Comparison of ENCODE assay signal across 1 cellular context in the genomic region with DNA sequence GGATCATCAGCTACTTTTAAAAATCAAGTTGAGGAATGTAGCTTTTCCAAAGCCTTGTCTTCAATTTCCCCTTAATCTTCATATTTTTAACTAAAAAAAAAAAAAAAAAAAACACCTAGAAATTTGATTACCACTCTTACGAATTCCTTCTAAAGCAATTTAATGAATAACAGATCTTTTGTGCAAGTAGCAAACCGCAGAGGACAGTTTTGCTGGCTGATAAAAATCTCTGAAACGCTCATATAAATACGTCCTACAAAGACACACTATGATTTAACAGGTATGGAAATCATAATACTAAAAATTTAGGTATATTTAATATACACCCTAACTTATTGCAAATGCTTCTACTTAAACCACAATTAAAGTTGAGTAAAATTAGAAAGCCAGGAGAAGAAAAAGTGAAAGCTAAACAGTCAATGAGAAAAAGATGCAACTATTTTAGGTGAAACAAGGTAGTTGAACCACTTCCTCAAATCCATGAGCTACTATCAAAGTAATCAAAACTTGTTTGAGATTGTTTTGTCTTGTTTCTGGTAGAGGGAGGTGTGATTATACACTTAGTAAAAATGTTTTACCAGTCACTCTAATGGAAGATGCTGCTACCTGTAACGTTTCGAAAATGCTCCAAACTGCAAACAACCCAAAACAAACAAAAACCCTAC.
A peak's percentile ranks its signal among the peaks of the same experiment; 100 is the strongest.
TF ChIP-seq lines count a peak whose summit lies in the region.

No MANE protein-coding gene starts in this region.

TF ChIP-seq in HEK293, 187 proteins besides CTCF, POLR2A, EP300 and RAD21 (continued from another document):
- TF ChIP-seq, protein P1, sequence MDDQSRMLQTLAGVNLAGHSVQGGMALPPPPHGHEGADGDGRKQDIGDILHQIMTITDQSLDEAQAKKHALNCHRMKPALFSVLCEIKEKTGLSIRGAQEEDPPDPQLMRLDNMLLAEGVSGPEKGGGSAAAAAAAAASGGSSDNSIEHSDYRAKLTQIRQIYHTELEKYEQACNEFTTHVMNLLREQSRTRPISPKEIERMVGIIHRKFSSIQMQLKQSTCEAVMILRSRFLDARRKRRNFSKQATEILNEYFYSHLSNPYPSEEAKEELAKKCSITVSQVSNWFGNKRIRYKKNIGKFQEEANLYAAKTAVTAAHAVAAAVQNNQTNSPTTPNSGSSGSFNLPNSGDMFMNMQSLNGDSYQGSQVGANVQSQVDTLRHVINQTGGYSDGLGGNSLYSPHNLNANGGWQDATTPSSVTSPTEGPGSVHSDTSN (CRISPR knock-in tag; IDR thresholded peaks at IDR 0.05) = no peak
- TF ChIP-seq ZEB2 (tag by site-specific recombination; IDR thresholded peaks at IDR 0.05) = no peak
- TF ChIP-seq BCL11A (tag by site-specific recombination; IDR thresholded peaks at IDR 0.05; ENCODE audit: low read depth) = no peak
- TF ChIP-seq, protein P2, sequence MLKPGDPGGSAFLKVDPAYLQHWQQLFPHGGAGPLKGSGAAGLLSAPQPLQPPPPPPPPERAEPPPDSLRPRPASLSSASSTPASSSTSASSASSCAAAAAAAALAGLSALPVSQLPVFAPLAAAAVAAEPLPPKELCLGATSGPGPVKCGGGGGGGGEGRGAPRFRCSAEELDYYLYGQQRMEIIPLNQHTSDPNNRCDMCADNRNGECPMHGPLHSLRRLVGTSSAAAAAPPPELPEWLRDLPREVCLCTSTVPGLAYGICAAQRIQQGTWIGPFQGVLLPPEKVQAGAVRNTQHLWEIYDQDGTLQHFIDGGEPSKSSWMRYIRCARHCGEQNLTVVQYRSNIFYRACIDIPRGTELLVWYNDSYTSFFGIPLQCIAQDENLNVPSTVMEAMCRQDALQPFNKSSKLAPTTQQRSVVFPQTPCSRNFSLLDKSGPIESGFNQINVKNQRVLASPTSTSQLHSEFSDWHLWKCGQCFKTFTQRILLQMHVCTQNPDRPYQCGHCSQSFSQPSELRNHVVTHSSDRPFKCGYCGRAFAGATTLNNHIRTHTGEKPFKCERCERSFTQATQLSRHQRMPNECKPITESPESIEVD (tag by site-specific recombination; IDR thresholded peaks at IDR 0.05) = peak; percentile 58; the same call in 1 of the 2 replicates
- TF ChIP-seq ZNF132 (tag by site-specific recombination; IDR thresholded peaks at IDR 0.05; ENCODE audit: borderline replicate concordance) = no peak
- peak; percentile 70 for TF ChIP-seq PRDM1 (tag by site-specific recombination; IDR thresholded peaks at IDR 0.05)
- no peak for TF ChIP-seq ZNF175 (tag by site-specific recombination; IDR thresholded peaks at IDR 0.05)
- TF ChIP-seq, protein P3, sequence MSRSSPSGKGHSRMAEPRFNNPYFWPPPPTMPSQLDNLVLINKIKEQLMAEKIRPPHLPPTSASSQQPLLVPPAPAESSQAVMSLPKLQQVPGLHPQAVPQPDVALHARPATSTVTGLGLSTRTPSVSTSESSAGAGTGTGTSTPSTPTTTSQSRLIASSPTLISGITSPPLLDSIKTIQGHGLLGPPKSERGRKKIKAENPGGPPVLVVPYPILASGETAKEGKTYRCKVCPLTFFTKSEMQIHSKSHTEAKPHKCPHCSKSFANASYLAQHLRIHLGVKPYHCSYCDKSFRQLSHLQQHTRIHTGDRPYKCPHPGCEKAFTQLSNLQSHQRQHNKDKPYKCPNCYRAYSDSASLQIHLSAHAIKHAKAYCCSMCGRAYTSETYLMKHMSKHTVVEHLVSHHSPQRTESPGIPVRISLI (tag by site-specific recombination; IDR thresholded peaks at IDR 0.05) = 0 out of 2 replicates have a peak, but pooled peaks have one; percentile 30
- TF ChIP-seq, protein P4, sequence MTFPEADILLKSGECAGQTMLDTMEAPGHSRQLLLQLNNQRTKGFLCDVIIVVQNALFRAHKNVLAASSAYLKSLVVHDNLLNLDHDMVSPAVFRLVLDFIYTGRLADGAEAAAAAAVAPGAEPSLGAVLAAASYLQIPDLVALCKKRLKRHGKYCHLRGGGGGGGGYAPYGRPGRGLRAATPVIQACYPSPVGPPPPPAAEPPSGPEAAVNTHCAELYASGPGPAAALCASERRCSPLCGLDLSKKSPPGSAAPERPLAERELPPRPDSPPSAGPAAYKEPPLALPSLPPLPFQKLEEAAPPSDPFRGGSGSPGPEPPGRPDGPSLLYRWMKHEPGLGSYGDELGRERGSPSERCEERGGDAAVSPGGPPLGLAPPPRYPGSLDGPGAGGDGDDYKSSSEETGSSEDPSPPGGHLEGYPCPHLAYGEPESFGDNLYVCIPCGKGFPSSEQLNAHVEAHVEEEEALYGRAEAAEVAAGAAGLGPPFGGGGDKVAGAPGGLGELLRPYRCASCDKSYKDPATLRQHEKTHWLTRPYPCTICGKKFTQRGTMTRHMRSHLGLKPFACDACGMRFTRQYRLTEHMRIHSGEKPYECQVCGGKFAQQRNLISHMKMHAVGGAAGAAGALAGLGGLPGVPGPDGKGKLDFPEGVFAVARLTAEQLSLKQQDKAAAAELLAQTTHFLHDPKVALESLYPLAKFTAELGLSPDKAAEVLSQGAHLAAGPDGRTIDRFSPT (tag by site-specific recombination; IDR thresholded peaks at IDR 0.05) = no peak
- no peak for TF ChIP-seq ZNF23 (tag by site-specific recombination; IDR thresholded peaks at IDR 0.05; ENCODE audit: borderline replicate concordance)
